Comparison of ENCODE assay signal across 9 cellular contexts in the genomic region with DNA sequence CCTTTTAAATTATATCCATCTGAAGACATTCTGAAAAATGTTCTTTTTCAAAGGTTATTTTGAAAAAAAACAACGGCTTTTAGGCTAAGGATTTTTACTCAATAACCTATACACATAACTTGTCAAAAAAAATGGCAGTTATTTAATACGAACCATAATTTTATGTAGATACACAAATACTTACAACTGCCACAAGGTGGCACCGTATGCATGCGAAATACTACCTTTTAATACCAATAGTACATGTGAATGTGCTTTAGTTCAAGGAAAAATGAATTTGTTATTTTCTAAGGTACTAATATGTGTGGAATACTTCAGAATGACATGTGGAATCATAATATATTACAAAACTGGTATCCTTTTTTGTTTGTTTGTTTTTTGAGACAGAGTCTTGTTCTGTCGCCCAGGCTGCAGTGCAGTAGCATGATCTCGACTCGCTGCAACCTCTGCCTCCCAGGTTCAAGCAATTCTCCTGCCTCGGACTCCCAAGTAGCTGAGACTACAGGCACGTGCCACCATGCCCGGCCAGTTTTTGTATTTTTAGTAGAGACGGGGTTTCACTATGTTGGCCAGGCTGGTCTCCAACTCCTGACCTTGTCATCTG. TPM values are rescaled to one million over a fixed set of nuclear protein-coding genes. Genes with fewer than 3 reads are reported as not detected.
DNase-seq lines count a peak whose midpoint lies in the region; ATAC-seq, FAIRE-seq and TF ChIP-seq lines count a peak whose summit lies in the region.
"Had no signal": no experiment of that assay in that cellular context is flagged by ENCODE, and none has a peak within 500 bp of the region (broad histone marks: within the 10 kb centered on the region; RNA-seq: fewer than 3 reads in every experiment).

No MANE protein-coding gene starts in this region.

- 0 out of 2 replicates have a peak overlapping the region, but pooled peaks have one; percentile 20 for H2AFZ ChIP-seq in DND-41 (ENCODE audit: low read depth, low read length)

- H3K36me3 ChIP-seq in DND-41 (ENCODE audit: insufficient read depth, low read length) (no peaks in the 10 kb centered on the region), right atrium auricular region (no peaks in the 10 kb centered on the region), spleen (no peaks in the 10 kb centered on the region)

- CTCF ChIA-PET in activated naive CD4-positive, alpha-beta T cell treated with anti-CD3 and anti-CD28 coated beads, Interleukin-2, amount 10 ng/mL, durations not matched to agents 7 days and 5 days (lab: Charles Lee): no interaction called here

- no peak overlapping the region for H3K4me3 Mint-ChIP-seq in activated naive CD4-positive, alpha-beta T cell treated with anti-CD3 and anti-CD28 coated beads, Interleukin-2, amount 10 ng/mL, durations not matched to agents 7 days and 5 days

- peak; percentile 63 for DNase-seq in DND-41
- no peak for DNase-seq in H54 (ENCODE audit: insufficient read length, low spot score)
- DNase-seq in NCI-H69 (lab: John Stamatoyannopoulos, UW): peak; percentile 62
- peak; percentile 70 for DNase-seq in activated naive CD4-positive, alpha-beta T cell treated with anti-CD3 and anti-CD28 coated beads, Interleukin-2, amount 10 ng/mL, durations not matched to agents 7 days and 5 days
- no peak for DNase-seq in right atrium auricular region (ENCODE audit: low spot score)
- peak; percentile 64 for DNase-seq in spleen
- no peak for DNase-seq in 8988T

- peak; percentile 43 for FAIRE-seq in H54 (lab: Jason Lieb, UNC)

- H3K4me1 ChIP-seq in DND-41 (ENCODE audit: insufficient read depth, low read length) (peaks cover 35% of the 10 kb centered on the region), right atrium auricular region (peaks cover 0 to 12% of the 10 kb centered on the region in 2 donors), spleen (peaks cover 7 to 39% (median 24%) of the 10 kb centered on the region in 6 donors)

- TF ChIP-seq CTCF in DND-41 (IDR thresholded peaks at IDR 0.05; ENCODE audit: borderline replicate concordance, extremely low read depth, low read length, poor library complexity, severe bottlenecking): peak; percentile 75
- TF ChIP-seq CTCF in right atrium auricular region (IDR thresholded peaks at IDR 0.05): peak; percentile 38 to 76
- TF ChIP-seq CTCF in spleen (IDR thresholded peaks at IDR 0.05 in 8 of 11, conservative IDR thresholded peaks at IDR 0.05 in 3 of 11): peak in 9 of 11 experiments; percentile 21 to 76 (median 52)

- H3K36me3 Mint-ChIP-seq in activated naive CD4-positive, alpha-beta T cell treated with anti-CD3 and anti-CD28 coated beads, Interleukin-2, amount 10 ng/mL, durations not matched to agents 7 days and 5 days: peaks cover 3% of the 10 kb centered on the region

- ATAC-seq in DND-41 (ENCODE audit: insufficient read depth, low read depth): no peak
- no peak for ATAC-seq in HG03025 (IDR thresholded peaks at IDR 0.05; ENCODE audit: low FRiP score, unreplicated experiment)
- ATAC-seq: activated naive CD4-positive, alpha-beta T cell treated with anti-CD3 and anti-CD28 coated beads, Interleukin-2, amount 50 U/mL, for 72 hours had no signal

- no peak overlapping the region for H3K27ac ChIP-seq in DND-41 (ENCODE audit: low read length)
- H3K27ac ChIP-seq in right atrium auricular region: no peak overlapping the region
- H3K27ac ChIP-seq in spleen: no peak overlapping the region

- intact Hi-C loops in spleen (cut with DNase I; ENCODE audit: low total_unique reads): no loop called here

- 53 to 65% (median 58%) methylated on average over 11 of the region's 11 CpGs for WGBS in spleen, 5 donors

- peak overlapping the region; percentile 19; the same call in 1 of the 2 replicates for H3K4me2 ChIP-seq in DND-41 (ENCODE audit: insufficient read depth, low read length)

- no peaks in the 10 kb centered on the region for H3K27me3 ChIP-seq in DND-41 (ENCODE audit: insufficient read depth, low read length, poor library complexity)
- H3K27me3 ChIP-seq in right atrium auricular region: no peaks in the 10 kb centered on the region
- no peaks in the 10 kb centered on the region for H3K27me3 ChIP-seq in spleen (replicated peaks in 1 of 7)

- no peaks in the 10 kb centered on the region for H4K20me1 ChIP-seq in DND-41 (ENCODE audit: insufficient read depth, low read length)

- peak overlapping the region; percentile 14 for H3K27ac Mint-ChIP-seq in activated naive CD4-positive, alpha-beta T cell treated with anti-CD3 and anti-CD28 coated beads, Interleukin-2, amount 10 ng/mL, durations not matched to agents 7 days and 5 days
- H3K27ac Mint-ChIP-seq: activated naive CD4-positive, alpha-beta T cell treated with anti-CD3 and anti-CD28 coated beads, Interleukin-2, amount 50 U/mL, for 72 hours had no signal

- no peaks in the 10 kb centered on the region for H3K9me3 Mint-ChIP-seq in activated naive CD4-positive, alpha-beta T cell treated with anti-CD3 and anti-CD28 coated beads, Interleukin-2, amount 10 ng/mL, durations not matched to agents 7 days and 5 days
- H3K9me3 Mint-ChIP-seq: activated naive CD4-positive, alpha-beta T cell treated with anti-CD3 and anti-CD28 coated beads, Interleukin-2, amount 50 U/mL, for 72 hours had no signal

- H3K4me1 Mint-ChIP-seq in activated naive CD4-positive, alpha-beta T cell treated with anti-CD3 and anti-CD28 coated beads, Interleukin-2, amount 10 ng/mL, durations not matched to agents 7 days and 5 days: peaks cover 29% of the 10 kb centered on the region

- H3K4me3 ChIP-seq in DND-41 (ENCODE audit: low read depth in 1 of 2, low read length in 2 of 2): no peak overlapping the region
- no peak overlapping the region for H3K4me3 ChIP-seq in right atrium auricular region
- no peak overlapping the region for H3K4me3 ChIP-seq in spleen

- peak overlapping the region; percentile 22; the same call in 1 of the 2 replicates for H3K9ac ChIP-seq in DND-41 (ENCODE audit: low read depth, low read length)

- TF ChIP-seq POLR2A in H54 (IDR thresholded peaks at IDR 0.05; ENCODE audit: low read depth, low read length) (no peak), spleen (IDR thresholded peaks at IDR 0.05) (no peak)

- H3K79me2 ChIP-seq in DND-41 (ENCODE audit: insufficient read depth, low read length): peaks cover 25% of the 10 kb centered on the region

- no peaks in the 10 kb centered on the region for H3K9me3 ChIP-seq in DND-41 (ENCODE audit: insufficient read depth, low read length, severe bottlenecking)
- H3K9me3 ChIP-seq in right atrium auricular region: no peaks in the 10 kb centered on the region
- H3K9me3 ChIP-seq in spleen: no peaks in the 10 kb centered on the region

- H3K27me3 Mint-ChIP-seq in activated naive CD4-positive, alpha-beta T cell treated with anti-CD3 and anti-CD28 coated beads, Interleukin-2, amount 10 ng/mL, durations not matched to agents 7 days and 5 days: no peaks in the 10 kb centered on the region

RNA-seq across cellular contexts. Expression of gene MAD2L1, which starts 4.6 kb away (rescaled TPM):
- under 1 TPM; 0.24 to 0.78 TPM for total RNA-seq in right atrium auricular region
- total RNA-seq in spleen: 1 to 10 TPM; 3.3 to 7.5 (median 4.7) TPM
- polyA plus RNA-seq in spleen: 10 to 100 TPM in 2 of 3 donors, 1 to 10 TPM in 1; 4.2 to 13.7 (median 11.6) TPM

Comparison
In these comparisons a context has a peak if more than half of its experiments do, and no peak if none do; other contexts are left out.
1. DNase-seq: peak in DND-41 (single experiment), NCI-H69 (single experiment), activated naive CD4-positive, alpha-beta T cell treated with anti-CD3 and anti-CD28 coated beads, Interleukin-2, amount 10 ng/mL, durations not matched to agents 7 days and 5 days (single experiment) and spleen (single experiment); none in H54 (single experiment), right atrium auricular region (single experiment) and 8988T (single experiment).
2. Peak in every context shown above with its lines, with median percentiles within 50 percentile points of each other: CTCF ChIP-seq.